ENCODE assay signal across 8 cellular contexts in the genomic region with DNA sequence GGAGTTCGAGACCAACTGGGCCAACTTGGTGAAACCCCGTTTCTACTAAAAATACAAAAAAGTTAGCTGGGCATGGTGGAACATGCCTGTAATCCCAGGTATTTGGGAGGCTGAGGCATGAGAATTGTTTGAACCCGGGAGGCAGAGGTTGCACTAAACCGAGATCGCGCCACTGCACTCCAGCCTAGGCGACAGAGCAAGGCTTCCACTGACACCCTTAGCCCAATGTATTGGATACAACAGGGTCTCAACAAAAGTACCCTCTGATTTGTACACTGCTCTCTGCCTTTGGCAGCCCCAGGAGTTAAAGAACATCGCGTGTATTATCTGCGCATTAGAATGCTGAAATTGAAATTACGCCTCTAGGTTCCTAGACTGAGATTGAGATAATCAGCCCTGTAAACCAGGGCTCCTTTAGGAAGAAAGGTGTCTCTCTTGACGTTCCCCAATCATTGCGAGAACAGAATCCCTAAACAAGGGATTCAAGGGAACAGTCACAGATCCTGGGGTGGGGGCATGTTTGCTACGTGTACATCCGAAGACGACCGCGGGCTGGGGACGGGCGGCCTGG. TPM values are rescaled to one million over a fixed set of nuclear protein-coding genes. Genes with fewer than 3 reads are reported as not detected.
DNase-seq lines count a peak whose midpoint lies in the region; ATAC-seq, FAIRE-seq and TF ChIP-seq lines count a peak whose summit lies in the region.

No MANE protein-coding gene starts in this region.

- H3K4me3 ChIP-seq in HUES48 (ENCODE audit: low read depth, low read length), result peak overlapping the region; percentile 97
- peak overlapping the region; percentile 91 for H3K4me3 ChIP-seq in bronchial epithelial cell (ENCODE audit: low read depth, low read length)
- H3K4me3 ChIP-seq in mononuclear cell (ENCODE audit: low read length), result peak overlapping the region; percentile 66

- TF ChIP-seq CTCF in bronchial epithelial cell (IDR thresholded peaks at IDR 0.05; ENCODE audit: insufficient read depth, low read length, severe bottlenecking), result no peak

- peak overlapping the region; percentile 98 for H3K27ac ChIP-seq in HUES48 (ENCODE audit: low read depth, low read length)

- H3K9ac ChIP-seq in HUES48 (ENCODE audit: low read depth, low read length), result peak overlapping the region; percentile 88

- no peak for ATAC-seq in GM18907 (IDR thresholded peaks at IDR 0.05; ENCODE audit: unreplicated experiment)

- DNase-seq in NCI-H146 treated with DMSO at 0.1 percent for 48 hours (lab: John Stamatoyannopoulos, UW; ENCODE audit: unreplicated experiment), result peak; percentile 70
- DNase-seq in NCI-H146 (lab: John Stamatoyannopoulos, UW), result no peak
- DNase-seq in bronchial epithelial cell (ENCODE audit: low read depth), result peak; percentile 36
- no peak for DNase-seq in NCI-H2029 treated with DMSO at 0.1 percent for 48 hours (lab: John Stamatoyannopoulos, UW)
- DNase-seq in ureter (ENCODE audit: low spot score), result no peak

- no peaks in the 10 kb centered on the region for H3K27me3 ChIP-seq in HUES48 (ENCODE audit: control insufficient read depth, insufficient read depth, low read length)
- H3K27me3 ChIP-seq in bronchial epithelial cell (ENCODE audit: control insufficient read depth, insufficient read depth, low read length), result no peaks in the 10 kb centered on the region
- H3K27me3 ChIP-seq in mononuclear cell (ENCODE audit: insufficient read depth, low read length), result no peaks in the 10 kb centered on the region

- FAIRE-seq in bronchial epithelial cell (lab: Jason Lieb, UNC), result no peak

- H3K4me1 ChIP-seq in HUES48 (ENCODE audit: control insufficient read depth, insufficient read depth, low read length) (peaks cover 15% of the 10 kb centered on the region; the same call in 1 of the 2 replicates), mononuclear cell (ENCODE audit: insufficient read depth, low read length) (peaks cover 19% of the 10 kb centered on the region)

- H3K9me3 ChIP-seq in HUES48 (ENCODE audit: control insufficient read depth, insufficient read depth, low read length) (no peaks in the 10 kb centered on the region), mononuclear cell (ENCODE audit: low read depth, low read length) (no peaks in the 10 kb centered on the region)

- H3K36me3 ChIP-seq in HUES48 (ENCODE audit: control insufficient read depth, insufficient read depth, low read length) (peaks cover 14% of the 10 kb centered on the region), bronchial epithelial cell (ENCODE audit: control insufficient read depth, insufficient read depth, low read length) (no peaks in the 10 kb centered on the region)

RNA-seq across cellular contexts. Expression of a gene that starts 21.9 kb away (rescaled TPM):
- 96.3 and 112 TPM in 2 replicates for total RNA-seq in bronchial epithelial cell
- 69.2 TPM for total RNA-seq in mononuclear cell
- total RNA-seq in ureter, result 119 TPM

Comparison
In these comparisons a context has a peak if more than half of its experiments do, and no peak if none do; other contexts are left out.
1. DNase-seq: peak in NCI-H146 treated with DMSO at 0.1 percent for 48 hours (single experiment) and bronchial epithelial cell (single experiment); none in NCI-H146 (single experiment), NCI-H2029 treated with DMSO at 0.1 percent for 48 hours (single experiment) and ureter (single experiment).
2. Peak in every context shown above with its lines, with median percentiles within 50 percentile points of each other: H3K4me3 ChIP-seq.